8 cellular contexts compared by ENCODE assay signal in genomic region chr2:88350641-88351601, GRCh38.
DNase-seq lines count a peak whose midpoint lies in the region; ATAC-seq and TF ChIP-seq lines count a peak whose summit lies in the region.

No MANE protein-coding gene starts in this region.

- no peaks in the 10 kb centered on the region for H3K79me2 ChIP-seq in PC-9 (ENCODE audit: low read depth)

- H3K9me3 Mint-ChIP-seq in CD8-positive, alpha-beta memory T cell = no peaks in the 10 kb centered on the region

- no peak for TF ChIP-seq POLR2A in prostate gland (IDR thresholded peaks at IDR 0.05)

- in situ Hi-C loops in HAP-1 (cut with MboI; ENCODE audit: low sequenced_read_pairs) = no loop called here

- H3K4me1 ChIP-seq in CD8-positive, alpha-beta memory T cell (ENCODE audit: insufficient read depth, low read length) = no peaks in the 10 kb centered on the region
- H3K4me1 ChIP-seq in HAP-1 (peaks cover 3% of the 10 kb centered on the region), PC-9 (replicated peaks; ENCODE audit: insufficient read depth) (no peaks in the 10 kb centered on the region), cardiac muscle cell (ENCODE audit: low read depth) (no peaks in the 10 kb centered on the region), prostate gland (replicated peaks) (no peaks in the 10 kb centered on the region), aorta (ENCODE audit: control insufficient read depth in 1 of 2, insufficient read depth in 2 of 2, low read length in 2 of 2) (no peaks in the 10 kb centered on the region)

- 11% methylated on average over 32 of the region's 46 CpGs for WGBS in prostate gland
- 7 to 8% methylated on average over 44 to 46 of the region's 46 CpGs for WGBS in aorta, 2 donors

- DNase-seq in CD8-positive, alpha-beta memory T cell = peak; percentile 21 to 76 (median 50)
- peak; percentile 48 to 89 for DNase-seq in HAP-1 (ENCODE audit: low spot score in 2 of 2)
- DNase-seq in PC-9 = peak in 1 of 2 experiments; percentile 61
- peak; percentile 1 to 42 (median 24) for DNase-seq in activated naive CD4-positive, alpha-beta T cell (lab: John Stamatoyannopoulos, UW)
- peak; percentile 29 to 57 for DNase-seq in cardiac muscle cell (ENCODE audit: low read depth in 1 of 2, low spot score in 1 of 2)
- peak; percentile 32 for DNase-seq in prostate gland (ENCODE audit: low spot score)
- peak; percentile 72 to 80 for DNase-seq in aorta
- DNase-seq in midbrain (lab: John Stamatoyannopoulos, UW) = no peak

- H3K36me3 ChIP-seq in CD8-positive, alpha-beta memory T cell (ENCODE audit: insufficient read depth, low read length) = no peaks in the 10 kb centered on the region
- H3K36me3 ChIP-seq in HAP-1 (replicated peaks) = no peaks in the 10 kb centered on the region
- no peaks in the 10 kb centered on the region for H3K36me3 ChIP-seq in PC-9 (ENCODE audit: low read depth)
- no peaks in the 10 kb centered on the region for H3K36me3 ChIP-seq in cardiac muscle cell
- H3K36me3 ChIP-seq in prostate gland = no peaks in the 10 kb centered on the region
- no peaks in the 10 kb centered on the region for H3K36me3 ChIP-seq in aorta (ENCODE audit: control insufficient read depth in 1 of 2, insufficient read depth in 2 of 2, low read length in 1 of 2)

- H3K9me2 ChIP-seq in PC-9 (ENCODE audit: insufficient read depth) = no peaks in the 10 kb centered on the region

- H3K4me3 Mint-ChIP-seq in CD8-positive, alpha-beta memory T cell = peak overlapping the region; percentile 75 to 91 (median 81)

- peaks cover 4% of the 10 kb centered on the region for H3K27me3 ChIP-seq in CD8-positive, alpha-beta memory T cell (ENCODE audit: insufficient read depth, low read length, poor library complexity, severe bottlenecking)
- no peaks in the 10 kb centered on the region for H3K27me3 ChIP-seq in HAP-1 (ENCODE audit: low read depth)
- peaks cover 38% of the 10 kb centered on the region for H3K27me3 ChIP-seq in PC-9 (ENCODE audit: insufficient read depth, low read depth)
- H3K27me3 ChIP-seq in cardiac muscle cell = peaks cover 25% of the 10 kb centered on the region
- H3K27me3 ChIP-seq in prostate gland (replicated peaks; ENCODE audit: insufficient read depth) = no peaks in the 10 kb centered on the region
- no peaks in the 10 kb centered on the region for H3K27me3 ChIP-seq in aorta (ENCODE audit: control insufficient read depth in 1 of 2, insufficient read depth in 2 of 2, low read length in 1 of 2)

- no peaks in the 10 kb centered on the region for H3K36me3 Mint-ChIP-seq in CD8-positive, alpha-beta memory T cell

- peak overlapping the region in 2 of 8 donors; percentile 43 to 50 for H3K27ac Mint-ChIP-seq in CD8-positive, alpha-beta memory T cell

- no peaks in the 10 kb centered on the region for H3F3A ChIP-seq in PC-9 (ENCODE audit: insufficient read depth, low read depth)

- H3K27ac ChIP-seq in CD8-positive, alpha-beta memory T cell (ENCODE audit: low read depth, low read length) = no peak overlapping the region
- H3K27ac ChIP-seq in PC-9 = no peak overlapping the region
- H3K27ac ChIP-seq in cardiac muscle cell = no peak overlapping the region
- H3K27ac ChIP-seq in prostate gland = no peak overlapping the region
- no peak overlapping the region for H3K27ac ChIP-seq in aorta (ENCODE audit: low read depth in 1 of 2, low read length in 2 of 2)

- no peaks in the 10 kb centered on the region for H3K9me3 ChIP-seq in CD8-positive, alpha-beta memory T cell (ENCODE audit: low read length)
- no peaks in the 10 kb centered on the region for H3K9me3 ChIP-seq in HAP-1
- no peaks in the 10 kb centered on the region for H3K9me3 ChIP-seq in PC-9 (ENCODE audit: insufficient read depth, low read depth)
- H3K9me3 ChIP-seq in cardiac muscle cell (ENCODE audit: low read depth) = no peaks in the 10 kb centered on the region
- H3K9me3 ChIP-seq in prostate gland = no peaks in the 10 kb centered on the region
- peaks cover 2% of the 10 kb centered on the region for H3K9me3 ChIP-seq in aorta (ENCODE audit: control insufficient read depth, low read length)

- peaks cover 2 to 14% (median 6%) of the 10 kb centered on the region in 3 donors for H3K4me1 Mint-ChIP-seq in CD8-positive, alpha-beta memory T cell

- POLR2A ChIA-PET in CD8-positive, alpha-beta memory T cell (lab: Charles Lee) = no interaction called here
- POLR2A ChIA-PET in PC-9 (lab: Charles Lee; ENCODE audit: unreplicated experiment) = no interaction called here

- intact Hi-C loops in PC-9 (cut with micrococcal nuclease; ENCODE audit: unreplicated experiment) = no loop called here
- intact Hi-C loops in prostate gland (cut with DNase I) = no loop called here
- intact Hi-C loops in aorta (cut with DNase I) = no loop called here

- H3K4me2 ChIP-seq in PC-9 = peak overlapping the region; percentile 48

- no TSS peak for BruUV-seq in PC-9 (replicated peaks; lab: Mats Ljungman, UMichigan)

- ATAC-seq in aorta (ENCODE audit: low FRiP score) = no peak

- H4K20me1 ChIP-seq in PC-9 (ENCODE audit: insufficient read depth) = no peaks in the 10 kb centered on the region

- peaks cover 42 to 44% of the 10 kb centered on the region in 2 donors for H3K27me3 Mint-ChIP-seq in CD8-positive, alpha-beta memory T cell

- no peak overlapping the region for H2AFZ ChIP-seq in PC-9

- H3K4me3 ChIP-seq in CD8-positive, alpha-beta memory T cell (ENCODE audit: low read length) = peak overlapping the region; percentile 43
- H3K4me3 ChIP-seq in HAP-1 (peak overlapping the region; percentile 23), PC-9 (peak overlapping the region; percentile 41; the same call in 1 of the 2 replicates), cardiac muscle cell (peak overlapping the region; percentile 20), prostate gland (peak overlapping the region in 1 of 2 donors; percentile 18), aorta (ENCODE audit: low read length in 2 of 2) (no peak overlapping the region)

- peak; percentile 70 for TF ChIP-seq CTCF in PC-9 (conservative IDR thresholded peaks at IDR 0.05)
- TF ChIP-seq CTCF in cardiac muscle cell (IDR thresholded peaks at IDR 0.05; ENCODE audit: low read depth, low read length) = peak; percentile 61
- TF ChIP-seq CTCF in prostate gland (IDR thresholded peaks at IDR 0.05) = peak; percentile 18 to 55 (median 33)

- CTCF ChIA-PET in CD8-positive, alpha-beta memory T cell (lab: Charles Lee) = interaction anchor here (0.9 to 1.7 kb wide), 3 partner anchors 8 to 42 kb away, joined by 3 to 5 read pairs (median 3); no protein-coding TSS in a partner anchor
- CTCF ChIA-PET in PC-9 (lab: Charles Lee) = interaction anchor here (0.6 to 0.7 kb wide), 2 partner anchors 11 to 236 kb away, joined by 3 to 7 read pairs; no protein-coding TSS in a partner anchor

Comparison
In these comparisons a context has a peak if more than half of its experiments do, and no peak if none do; other contexts are left out.
1. H3K4me3 ChIP-seq: peak in CD8-positive, alpha-beta memory T cell (single experiment), HAP-1 (single experiment), PC-9 (single experiment) and cardiac muscle cell (single experiment); none in aorta (0 of 2).
2. Peak in every context shown above with its lines, with median percentiles within 50 percentile points of each other: CTCF ChIP-seq.